In the genomic region with DNA sequence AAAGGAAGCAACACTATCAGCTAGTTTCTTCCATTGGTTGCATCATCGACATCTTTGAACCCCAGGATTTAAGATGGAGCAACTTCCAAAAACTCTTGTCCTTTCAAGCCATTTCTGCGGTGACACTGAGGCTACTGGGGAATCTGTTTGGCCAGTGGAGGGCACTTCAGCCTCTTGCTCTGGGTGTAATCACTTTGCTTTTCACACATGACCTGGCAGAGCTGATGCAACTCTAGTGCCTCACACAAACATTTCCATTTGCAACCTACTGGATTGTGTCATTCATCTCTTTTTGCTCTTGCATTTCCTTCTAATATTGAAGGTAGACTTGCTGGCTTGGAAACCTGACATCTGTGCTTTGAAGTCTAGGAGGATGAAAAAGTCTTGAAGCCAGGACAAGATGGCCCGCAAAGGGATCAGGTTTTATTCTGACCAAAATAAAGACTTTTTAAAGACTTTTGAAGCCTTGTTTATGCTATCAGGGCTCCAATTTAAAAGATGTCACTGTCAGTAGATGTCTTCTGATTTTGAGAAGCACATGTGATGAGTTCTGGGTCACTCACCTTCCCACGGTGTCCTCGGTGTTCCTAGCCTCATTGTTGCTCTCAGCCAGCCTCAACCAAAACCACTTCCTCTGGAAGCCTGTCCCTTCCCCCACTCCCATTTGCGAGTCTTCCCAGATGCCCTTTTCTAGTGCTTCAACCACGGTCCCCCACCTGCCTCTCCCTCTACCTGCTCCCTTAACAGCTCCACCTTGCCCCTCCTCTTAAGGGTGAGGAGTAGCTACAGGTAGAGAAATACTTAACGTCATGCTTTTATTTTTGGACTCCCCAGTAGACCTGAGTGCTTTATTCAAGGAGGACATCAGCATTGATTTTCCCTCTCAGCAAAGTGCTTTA, we compare ENCODE assay signal across 8 cellular contexts.
A peak's percentile ranks its signal among the peaks of the same experiment; 100 is the strongest.
DNase-seq lines count a peak whose midpoint lies in the region; ATAC-seq, FAIRE-seq and TF ChIP-seq lines count a peak whose summit lies in the region.

No MANE protein-coding gene starts in this region.

- no peaks in the 10 kb centered on the region for H3K36me3 Mint-ChIP-seq in T-helper 17 cell (ENCODE audit: low read depth)

- H3K27me3 Mint-ChIP-seq in T-helper 17 cell: peaks cover 34% of the 10 kb centered on the region

- H3K27me3 ChIP-seq in WERI-Rb-1 (ENCODE audit: insufficient read depth, low read depth, severe bottlenecking) (no peaks in the 10 kb centered on the region), right cardiac atrium (ENCODE audit: control insufficient read depth, insufficient read depth) (no peaks in the 10 kb centered on the region), small intestine (ENCODE audit: control insufficient read depth in 2 of 2, insufficient read depth in 2 of 2, low read length in 2 of 2) (no peaks in the 10 kb centered on the region)

- H3K4me3 Mint-ChIP-seq in T-helper 17 cell: no peak overlapping the region

- H3K4me3 ChIP-seq in WERI-Rb-1 (ENCODE audit: low read depth, low read length) (no peak overlapping the region), right cardiac atrium (ENCODE audit: low read length) (no peak overlapping the region), small intestine (ENCODE audit: low read depth in 1 of 2, low read length in 2 of 2) (no peak overlapping the region)

- intact Hi-C loops in right cardiac atrium (cut with DNase I): loop anchor here in 1 of 4 donors (5.0 kb wide), 1 partner anchor 120 kb away; no protein-coding TSS in a partner anchor

- DNase-seq in NAMALWA (ENCODE audit: low spot score) (peak; percentile 68), WERI-Rb-1 (peak; percentile 70), right cardiac atrium (peak; percentile 55 to 71 (median 67)), small intestine (peak; percentile 22), T-helper 9 cell (no peak), T-helper 17 cell (no peak)

- H3K36me3 ChIP-seq in WERI-Rb-1: no peaks in the 10 kb centered on the region
- no peaks in the 10 kb centered on the region for H3K36me3 ChIP-seq in small intestine (ENCODE audit: control insufficient read depth in 2 of 2, insufficient read depth in 2 of 2, low read length in 2 of 2)

- H3K4me1 ChIP-seq in right cardiac atrium (ENCODE audit: control insufficient read depth, insufficient read depth, low read length) (no peaks in the 10 kb centered on the region), small intestine (ENCODE audit: control insufficient read depth in 2 of 2, insufficient read depth in 1 of 2, low read depth in 1 of 2, low read length in 1 of 2) (peaks cover 0 to 2% of the 10 kb centered on the region in 2 donors)

- H3K9me3 ChIP-seq in WERI-Rb-1 (ENCODE audit: severe bottlenecking) (no peaks in the 10 kb centered on the region), right cardiac atrium (ENCODE audit: control insufficient read depth, low read length) (no peaks in the 10 kb centered on the region), small intestine (ENCODE audit: control insufficient read depth, low read depth) (no peaks in the 10 kb centered on the region), T-helper 17 cell (ENCODE audit: control insufficient read depth, low read length, poor library complexity, severe bottlenecking) (no peaks in the 10 kb centered on the region)

- no peak for FAIRE-seq in small intestine (lab: Jason Lieb, UNC)

- WGBS in right cardiac atrium: 72% methylated on average over 8 of the region's 8 CpGs
- WGBS in small intestine, 3 donors: 65 to 76% (median 67%) methylated on average over 8 of the region's 8 CpGs

- TF ChIP-seq CTCF in C4-2B (conservative IDR thresholded peaks at IDR 0.05) (peak; percentile 40), WERI-Rb-1 (IDR thresholded peaks at IDR 0.05; ENCODE audit: low read depth, low read length) (peak; percentile 80)

- H3K27ac ChIP-seq in C4-2B: no peak overlapping the region
- H3K27ac ChIP-seq in WERI-Rb-1: peak overlapping the region; percentile 53
- H3K27ac ChIP-seq in right cardiac atrium (ENCODE audit: low read length): no peak overlapping the region
- H3K27ac ChIP-seq in small intestine (ENCODE audit: low read depth in 1 of 2, low read length in 1 of 2): no peak overlapping the region

- H3K4me1 Mint-ChIP-seq in T-helper 17 cell: peaks cover 3% of the 10 kb centered on the region

- H3K27ac Mint-ChIP-seq in T-helper 17 cell: no peak overlapping the region

- ATAC-seq in GM19351 (IDR thresholded peaks at IDR 0.05; ENCODE audit: unreplicated experiment) (peak; percentile 96), right cardiac atrium (peak; percentile 90 to 91), T-helper 17 cell (no peak)

Comparison
In these comparisons a context has a peak if more than half of its experiments do, and no peak if none do; other contexts are left out.
1. DNase-seq: peak in NAMALWA (single experiment), WERI-Rb-1 (single experiment), right cardiac atrium (3 of 3) and small intestine (single experiment); none in T-helper 9 cell (single experiment) and T-helper 17 cell (0 of 3).